Comparison of ENCODE assay signal across 8 cellular contexts in the genomic region with DNA sequence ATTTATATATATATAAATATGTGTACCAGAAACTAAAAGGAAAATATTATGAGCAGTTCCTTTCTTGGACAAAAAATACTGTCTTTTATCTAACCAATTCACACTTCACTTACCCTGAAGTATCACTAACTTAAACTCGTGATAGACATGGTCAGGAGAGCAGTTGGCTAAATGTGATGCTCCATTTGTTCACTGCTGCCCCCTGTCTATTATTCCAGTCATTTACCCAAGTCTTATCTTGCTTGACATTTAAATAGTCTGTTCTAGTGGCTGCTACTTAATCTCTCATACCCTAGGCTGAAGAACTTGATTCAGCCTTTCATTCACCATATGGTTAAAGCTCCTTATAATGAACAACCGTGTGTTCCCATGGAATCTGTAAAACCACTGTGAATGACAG.
DNase-seq lines count a peak whose midpoint lies in the region; ATAC-seq, FAIRE-seq and TF ChIP-seq lines count a peak whose summit lies in the region.

No MANE protein-coding gene starts in this region.

- no peak overlapping the region for H3K4me2 ChIP-seq in keratinocyte (ENCODE audit: control insufficient read depth, extremely low read depth, insufficient read depth, low read depth, low read length)

- H2AFZ ChIP-seq in keratinocyte (ENCODE audit: control insufficient read depth, low read length): no peak overlapping the region

- dilution Hi-C loops in keratinocyte (cut with MboI; ENCODE audit: extremely low pct_ligation_motif_present, low sequenced_read_pairs): no loop called here

- in situ Hi-C loops in gastrocnemius medialis (cut with MboI; ENCODE audit: low sequenced_read_pairs in 4 of 4): no loop called here

- ATAC-seq in HG03139 (IDR thresholded peaks at IDR 0.05; ENCODE audit: unreplicated experiment) (no peak), gastrocnemius medialis (no peak)

- H3K4me3 ChIP-seq in keratinocyte (ENCODE audit: control insufficient read depth in 2 of 3, extremely low read depth in 1 of 3, insufficient read depth in 2 of 3, low read depth in 1 of 3, low read length in 3 of 3) (no peak overlapping the region), gastrocnemius medialis (no peak overlapping the region), lower leg skin (ENCODE audit: low read depth, poor library complexity, severe bottlenecking) (no peak overlapping the region)

- H3K4me1 ChIP-seq in keratinocyte (ENCODE audit: control insufficient read depth, extremely low read depth, insufficient read depth, low read length): no peaks in the 10 kb centered on the region
- H3K4me1 ChIP-seq in gastrocnemius medialis: no peaks in the 10 kb centered on the region

- H4K20me1 ChIP-seq in keratinocyte (ENCODE audit: control insufficient read depth, extremely low read depth, insufficient read depth, low read length): no peaks in the 10 kb centered on the region

- TF ChIP-seq POLR2A in gastrocnemius medialis (IDR thresholded peaks at IDR 0.05) (no peak), lower leg skin (IDR thresholded peaks at IDR 0.05) (no peak)

- intact Hi-C loops in gastrocnemius medialis (cut with DNase I; ENCODE audit: low total_unique reads) (no loop called here), lower leg skin (cut with DNase I; ENCODE audit: low total_unique reads) (no loop called here)

- H3K9me3 ChIP-seq in keratinocyte (ENCODE audit: control insufficient read depth, low read depth, low read length) (no peaks in the 10 kb centered on the region), gastrocnemius medialis (no peaks in the 10 kb centered on the region)

- H3K9me1 ChIP-seq in keratinocyte (ENCODE audit: control insufficient read depth, extremely low read depth, insufficient read depth, low read length): no peaks in the 10 kb centered on the region

- no peak overlapping the region for H3K27ac ChIP-seq in keratinocyte (ENCODE audit: control insufficient read depth, insufficient read depth, low read length)
- H3K27ac ChIP-seq in gastrocnemius medialis: no peak overlapping the region

- FAIRE-seq in keratinocyte (lab: Jason Lieb, UNC): no peak

- H3K27me3 ChIP-seq in keratinocyte (ENCODE audit: control insufficient read depth, extremely low read depth, insufficient read depth, low read length) (no peaks in the 10 kb centered on the region), gastrocnemius medialis (no peaks in the 10 kb centered on the region)

- TF ChIP-seq CTCF in LNCAP (IDR thresholded peaks at IDR 0.05): peak; percentile 36; the same call in 1 of the 2 replicates
- TF ChIP-seq CTCF in keratinocyte (optimal IDR thresholded peaks at IDR 0.05 in 1 of 3, IDR thresholded peaks at IDR 0.05 in 1 of 3, conservative IDR thresholded peaks at IDR 0.05 in 1 of 3; ENCODE audit: extremely low read depth in 1 of 3, insufficient read depth in 2 of 3, low read length in 3 of 3): peak; percentile 21 to 36 (median 34)
- TF ChIP-seq CTCF in gastrocnemius medialis (IDR thresholded peaks at IDR 0.05 in 4 of 5, conservative IDR thresholded peaks at IDR 0.05 in 1 of 5): no peak
- TF ChIP-seq CTCF in lower leg skin (IDR thresholded peaks at IDR 0.05): no peak

- H3K79me2 ChIP-seq in keratinocyte (ENCODE audit: control insufficient read depth, insufficient read depth, low read length): no peaks in the 10 kb centered on the region

- 37 to 41% methylated on average over 2 of the region's 2 CpGs for WGBS in lower leg skin, 2 donors

- DNase-seq in DMS53 treated with DMSO at 0.1 percent for 48 hours (lab: John Stamatoyannopoulos, UW; ENCODE audit: unreplicated experiment) (peak; percentile 63), SKM-1 (lab: John Stamatoyannopoulos, UW; ENCODE audit: unreplicated experiment) (peak; percentile 32), keratinocyte (ENCODE audit: low read depth, low spot score) (no peak), NCI-H2029 treated with DMSO at 0.1 percent for 48 hours (lab: John Stamatoyannopoulos, UW) (no peak), gastrocnemius medialis (no peak), lower leg skin (ENCODE audit: low spot score in 2 of 2) (no peak)

- H3K36me3 ChIP-seq in keratinocyte (ENCODE audit: control insufficient read depth in 2 of 2, extremely low read depth in 1 of 2, insufficient read depth in 2 of 2, low read length in 2 of 2) (no peaks in the 10 kb centered on the region), gastrocnemius medialis (no peaks in the 10 kb centered on the region)

- no peak overlapping the region for H3K9ac ChIP-seq in keratinocyte (ENCODE audit: control insufficient read depth, extremely low read depth, insufficient read depth, low read length)

Comparison
In these comparisons a context has a peak if more than half of its experiments do, and no peak if none do; other contexts are left out.
1. DNase-seq: peak in DMS53 treated with DMSO at 0.1 percent for 48 hours (single experiment) and SKM-1 (single experiment); none in keratinocyte (single experiment), NCI-H2029 treated with DMSO at 0.1 percent for 48 hours (single experiment), gastrocnemius medialis (0 of 2) and lower leg skin (0 of 2).
2. CTCF ChIP-seq: peak in LNCAP (single experiment) and keratinocyte (3 of 3); none in gastrocnemius medialis (0 of 5) and lower leg skin (0 of 3).